ENCODE assay signal across 29 cellular contexts in genomic region chr2:8600456-8600855, GRCh38.
"Had no signal": no experiment of that assay in that cellular context is flagged by ENCODE, and none has a peak within 500 bp of the region (broad histone marks: within the 10 kb centered on the region; RNA-seq: fewer than 3 reads in every experiment).

No MANE protein-coding gene starts in this region.

- H3K4me1 ChIP-seq: breast epithelium, left ventricle myocardium inferior, prostate gland, sigmoid colon had no signal

- H3K4me3 ChIP-seq: breast epithelium, esophagus squamous epithelium, heart right ventricle, left ventricle myocardium inferior, ovary, prostate gland, sigmoid colon, thyroid gland had no signal

- H3K9me3 ChIP-seq: breast epithelium, esophagus squamous epithelium, heart right ventricle, left ventricle myocardium inferior, ovary, prostate gland, sigmoid colon, thyroid gland had no signal

- H3K36me3 ChIP-seq: breast epithelium, esophagus squamous epithelium, heart right ventricle, left ventricle myocardium inferior, ovary, prostate gland, sigmoid colon, thyroid gland had no signal

- ATAC-seq: activated naive CD4-positive, alpha-beta T cell treated with anti-CD3 and anti-CD28 coated beads, Interleukin-2, amount 50 U/mL, for 72 hours; activated T-cell treated with anti-CD3 and anti-CD28 coated beads, Interleukin-2, amount 50 U/mL, for 4 hours; activated T-helper 17 cell treated with anti-CD3 and anti-CD28 coated beads, Interleukin-2, amount 50 U/mL, for 72 hours; naive thymus-derived CD4-positive, alpha-beta T cell; stimulated activated memory B cell treated with anti-CD40 and anti-IgM and Interleukin-4, amounts not matched to agents 10 μg/mL and 1 μg/mL and 100 μg/mL, for 72 hours had no signal

- H3K27me3 ChIP-seq: breast epithelium, heart right ventricle, ovary, sigmoid colon, thyroid gland had no signal

- DNase-seq: activated CD4-positive, alpha-beta memory T cell treated with anti-CD3 and anti-CD28 coated beads for 36 hours; activated CD4-positive, alpha-beta T cell treated with anti-CD3 and anti-CD28 coated beads for 4 hours; activated naive CD4-positive, alpha-beta T cell; activated T-cell treated with anti-CD3 and anti-CD28 coated beads, Interleukin-2, amount 50 U/mL, for 4 hours; central memory CD4-positive, alpha-beta T cell; dermis blood vessel endothelial cell; effector CD4-positive, alpha-beta T cell; esophagus squamous epithelium; foreskin melanocyte; heart right ventricle; left ventricle myocardium inferior; naive thymus-derived CD4-positive, alpha-beta T cell; ovary; retina; sigmoid colon; small intestine; stimulated activated CD4-positive, alpha-beta T cell treated with anti-CD3 and anti-CD28 coated beads, Interleukin-4, amount 100 ng/mL, for 4 hours; stimulated activated CD8-positive, alpha-beta memory T cell treated with anti-CD3 and anti-CD28 coated beads, Interleukin-4, amount 100 ng/mL, for 48 hours; stimulated activated naive CD8-positive, alpha-beta T cell treated with anti-CD3 and anti-CD28 coated beads, Interleukin-15, amount 100 ng/mL, for 72 hours; substantia nigra; SW 1271; T-helper 9 cell; thyroid gland had no signal

- H3K27ac ChIP-seq: breast epithelium, epithelial cell of prostate, esophagus squamous epithelium, heart right ventricle, left ventricle myocardium inferior, ovary, prostate gland, sigmoid colon, thyroid gland had no signal
